8 cellular contexts compared by ENCODE assay signal in genomic region chr17:82065193-82065637, GRCh38. TPM values are rescaled to one million over a fixed set of nuclear protein-coding genes. Genes with fewer than 3 reads are reported as not detected.
DNase-seq lines count a peak whose midpoint lies in the region; ATAC-seq, FAIRE-seq and TF ChIP-seq lines count a peak whose summit lies in the region.

No MANE protein-coding gene starts in this region.

- intact Hi-C loops in K562 (cut with micrococcal nuclease) (no loop called here), left lung (cut with DNase I) (no loop called here)

- no peaks in the 10 kb centered on the region for H3K9me1 ChIP-seq in K562 (ENCODE audit: control insufficient read depth, insufficient read depth, low read length)

- BruUV-seq in K562 (replicated peaks; lab: Mats Ljungman, UMichigan) = no TSS peak

- in situ Hi-C loops in K562 (cut with MboI) = no loop called here

- H3K36me3 ChIP-seq in Loucy (ENCODE audit: insufficient read depth, low read length) (no peaks in the 10 kb centered on the region; the same call in 1 of the 2 replicates), K562 (ENCODE audit: control insufficient read depth, insufficient read depth, low read length) (peaks cover 42% of the 10 kb centered on the region; the same call in 2 of the 3 replicates), left lung (peaks cover 0 to 34% of the 10 kb centered on the region in 2 donors), suprapubic skin (peaks cover 37% of the 10 kb centered on the region)

- H3K4me3 ChIP-seq in Loucy (ENCODE audit: low read length, poor library complexity, severe bottlenecking) = peak overlapping the region; percentile 98
- H3K4me3 ChIP-seq in K562 = peak overlapping the region; percentile 99
- peak overlapping the region; percentile 76 to 91 for H3K4me3 ChIP-seq in left lung
- H3K4me3 ChIP-seq in suprapubic skin = peak overlapping the region; percentile 96

- peaks cover 4% of the 10 kb centered on the region for H4K20me1 ChIP-seq in Loucy (ENCODE audit: insufficient read depth, low read length, poor library complexity, severe bottlenecking)
- no peaks in the 10 kb centered on the region for H4K20me1 ChIP-seq in K562 (replicated peaks; ENCODE audit: control insufficient read depth, insufficient read depth, low read length)

- H3K9me2 ChIP-seq in Loucy (replicated peaks; ENCODE audit: low read depth, low read length) = no peaks in the 10 kb centered on the region

- H2AFZ ChIP-seq in Loucy (ENCODE audit: low read length) (no peak overlapping the region), K562 (ENCODE audit: low read depth, low read length) (peak overlapping the region; percentile 31; the same call in 1 of the 2 replicates)

- TF ChIP-seq RAD21 in K562 (CRISPR knock-in tag; conservative IDR thresholded peaks at IDR 0.05 in 1 of 2, IDR thresholded peaks at IDR 0.05 in 1 of 2) = no peak

- DNase-seq in K562 (ENCODE audit: extremely low read depth in 1 of 4, low spot score in 3 of 4) = no peak
- peak in 1 of 2 donors; percentile 86 for DNase-seq in left lung
- DNase-seq in suprapubic skin (ENCODE audit: low spot score in 2 of 2) = no peak
- no peak for DNase-seq in NCI-H2196 (lab: John Stamatoyannopoulos, UW; ENCODE audit: unreplicated experiment)
- no peak for DNase-seq in NCI-H128 (lab: John Stamatoyannopoulos, UW; ENCODE audit: unreplicated experiment)

- no peaks in the 10 kb centered on the region for H3K9me3 ChIP-seq in Loucy (ENCODE audit: insufficient read depth, low read depth, low read length)
- H3K9me3 ChIP-seq in K562 (replicated peaks; ENCODE audit: control insufficient read depth, insufficient read depth, low read depth, low read length) = no peaks in the 10 kb centered on the region
- H3K9me3 ChIP-seq in left lung = no peaks in the 10 kb centered on the region
- H3K9me3 ChIP-seq in suprapubic skin = no peaks in the 10 kb centered on the region

- H3K79me2 ChIP-seq in Loucy (ENCODE audit: insufficient read depth, low read length) = peaks cover 21% of the 10 kb centered on the region
- H3K79me2 ChIP-seq in K562 (ENCODE audit: control insufficient read depth, insufficient read depth, low read length) = peaks cover 28% of the 10 kb centered on the region

- TF ChIP-seq CTCF in 22Rv1 (IDR thresholded peaks at IDR 0.05) (no peak), Loucy (conservative IDR thresholded peaks at IDR 0.05; ENCODE audit: low read length) (no peak), K562 (IDR thresholded peaks at IDR 0.05 in 2 of 3, conservative IDR thresholded peaks at IDR 0.05 in 1 of 3; ENCODE audit: insufficient read depth in 2 of 3, low read depth in 1 of 3, low read length in 3 of 3) (no peak), left lung (IDR thresholded peaks at IDR 0.05) (no peak), suprapubic skin (IDR thresholded peaks at IDR 0.05) (no peak)

- no peaks in the 10 kb centered on the region for H3K27me3 ChIP-seq in Loucy (ENCODE audit: insufficient read depth, low read length, poor library complexity, severe bottlenecking)
- H3K27me3 ChIP-seq in K562 (ENCODE audit: control insufficient read depth in 2 of 2, insufficient read depth in 2 of 2, low read length in 2 of 2) = no peaks in the 10 kb centered on the region
- H3K27me3 ChIP-seq in left lung = no peaks in the 10 kb centered on the region
- H3K27me3 ChIP-seq in suprapubic skin = no peaks in the 10 kb centered on the region

- peak overlapping the region; percentile 87 for H3K27ac ChIP-seq in 22Rv1
- peak overlapping the region; percentile 79 for H3K27ac ChIP-seq in K562 (ENCODE audit: extremely low read depth, low read depth, low read length)
- peak overlapping the region; percentile 54 to 76 for H3K27ac ChIP-seq in left lung
- peak overlapping the region; percentile 85 for H3K27ac ChIP-seq in suprapubic skin

- TF ChIP-seq EP300 in K562 (IDR thresholded peaks at IDR 0.05; ENCODE audit: low read length) (no peak), suprapubic skin (IDR thresholded peaks at IDR 0.05) (no peak)

- H3K4me2 ChIP-seq in Loucy (ENCODE audit: low read depth, low read length, poor library complexity, severe bottlenecking) (peak overlapping the region; percentile 95), K562 (ENCODE audit: insufficient read depth, low read length) (peak overlapping the region; percentile 91)

- WGBS in K562 (ENCODE audit: insufficient coverage, low coverage, missing lambda C conversion rate) = 0% methylated on average over 38 of the region's 47 CpGs
- WGBS in suprapubic skin = 0% methylated on average over 12 of the region's 47 CpGs

- TF ChIP-seq POLR2A in K562 (conservative IDR thresholded peaks at IDR 0.05) = no peak
- no peak for TF ChIP-seq POLR2A in suprapubic skin (IDR thresholded peaks at IDR 0.05)

- no peak for FAIRE-seq in K562 (lab: Jason Lieb, UNC)

- H3K4me1 ChIP-seq in Loucy (ENCODE audit: insufficient read depth, low read length, poor library complexity, severe bottlenecking) = peaks cover 14% of the 10 kb centered on the region
- H3K4me1 ChIP-seq in K562 (replicated peaks in 1 of 2; ENCODE audit: control insufficient read depth in 2 of 2, insufficient read depth in 2 of 2, low read length in 2 of 2) = peaks cover 3 to 58% of the 10 kb centered on the region in 2 experiments; a peak in 3 of 5 replicates
- H3K4me1 ChIP-seq in left lung = peaks cover 18 to 28% of the 10 kb centered on the region in 2 donors
- H3K4me1 ChIP-seq in suprapubic skin = peaks cover 38% of the 10 kb centered on the region

- ATAC-seq in GM19025 (IDR thresholded peaks at IDR 0.05; ENCODE audit: low read depth, unreplicated experiment) (peak; percentile 23), K562 (peak; percentile 48), left lung (peak; percentile 8)

- no peaks in the 10 kb centered on the region for H3F3A ChIP-seq in Loucy (ENCODE audit: low read depth)

- POLR2A ChIA-PET in K562 (lab: Yijun Ruan, JAX) = interaction anchor here (0.6 to 3.9 kb wide), 5 partner anchors 12 to 232 kb away, joined by 3 to 24 read pairs (median 4); partner anchors contain the start of gene FASN

- CTCF ChIA-PET in K562 (lab: Yijun Ruan, JAX; ENCODE audit: low intra/inter-chr PET ratio) = no interaction called here

- H3K9ac ChIP-seq in Loucy (ENCODE audit: low read depth, low read length, poor library complexity, severe bottlenecking) (peak overlapping the region; percentile 93), K562 (ENCODE audit: insufficient read depth in 1 of 2, low read depth in 2 of 2, low read length in 2 of 2) (peak overlapping the region; percentile 98 to 100)

RNA-seq across cellular contexts. Expression of gene DUS1L, which starts 0.4 kb away (rescaled TPM):
- 125 and 499 TPM in 2 replicates for total RNA-seq in K562 (2011; cell fraction: chromatin; rRNA removed; ENCODE audit: low replicate concordance)
- total RNA-seq in K562 (2011; cell fraction: nucleolus; rRNA removed) = 452 and 491 TPM in 2 replicates
- 177 and 203 TPM in 2 replicates for total RNA-seq in K562 (2011; cell fraction: nucleoplasm; rRNA removed)
- total RNA-seq in K562 (2014; rRNA removed) (203 and 249 TPM in 2 replicates), K562 (2014; rRNA removed; fragmentation: Illumina TruSeq; extraction: Trizol) (45.0 and 57.5 TPM in 2 replicates), K562 (2015; rRNA removed; fragmentation: Illumina TruSeq; extraction: Trizol) (83.1 and 83.9 TPM in 2 replicates), K562 (2021) (193 and 209 TPM in 2 replicates), left lung (100 to 1,000 TPM; 102 to 103 TPM), suprapubic skin (100 to 1,000 TPM in 3 of 4 donors, 10 to 100 TPM in 1; 79.3 to 176 (median 108) TPM)
- polyA plus RNA-seq in K562 (2011; rRNA removed) (60.1 and 77.0 TPM in 2 replicates), K562 (2014; fragmentation: Illumina TruSeq; extraction: Trizol) (97.2 and 99.8 TPM in 2 replicates), K562 (2014; fragmentation: Nextera tagmentation; extraction: Ambion mirVana) (10 to 100 TPM in 1 of 2 experiments, 1 to 10 TPM in 1; 7.8 to 11.3 TPM), K562 (2014; rRNA removed) (201 and 210 TPM in 2 replicates)
- polyA plus RNA-seq in K562 (2011; cell fraction: cytosol; rRNA removed) = 62.4 and 118 TPM in 2 replicates
- polyA plus RNA-seq in K562 (2011; cell fraction: nucleus; rRNA removed) = 712 and 945 TPM in 2 replicates
- 123 and 178 TPM in 2 replicates for polyA plus RNA-seq in K562 (2012)
- 17.2 and 22.2 TPM in 2 replicates for polyA minus RNA-seq in K562 (2011; rRNA and poly(A)+ RNA removed)
- 54.0 and 54.3 TPM in 2 replicates for polyA minus RNA-seq in K562 (2011; cell fraction: cytosol; rRNA and poly(A)+ RNA removed)
- 179 and 184 TPM in 2 replicates for polyA minus RNA-seq in K562 (2011; cell fraction: nucleus; rRNA and poly(A)+ RNA removed)

RNA-seq across cellular contexts. Expression of gene GPS1, which starts 13.5 kb away (rescaled TPM):
- total RNA-seq in K562 (2011; cell fraction: chromatin; rRNA removed; ENCODE audit: low replicate concordance) = 57.5 and 207 TPM in 2 replicates
- total RNA-seq in K562 (2011; cell fraction: nucleolus; rRNA removed) = 178 and 205 TPM in 2 replicates
- 87.8 and 88.8 TPM in 2 replicates for total RNA-seq in K562 (2011; cell fraction: nucleoplasm; rRNA removed)
- 137 and 183 TPM in 2 replicates for total RNA-seq in K562 (2014; rRNA removed)
- total RNA-seq in K562 (2014; rRNA removed; fragmentation: Illumina TruSeq; extraction: Trizol) = 17.5 and 26.3 TPM in 2 replicates
- 69.9 and 72.5 TPM in 2 replicates for total RNA-seq in K562 (2015; rRNA removed; fragmentation: Illumina TruSeq; extraction: Trizol)
- 162 and 167 TPM in 2 replicates for total RNA-seq in K562 (2021)
- polyA plus RNA-seq in K562 (2011; rRNA removed) = 57.0 and 88.5 TPM in 2 replicates
- polyA plus RNA-seq in K562 (2011; cell fraction: cytosol; rRNA removed) = 94.2 and 226 TPM in 2 replicates
- 212 and 255 TPM in 2 replicates for polyA plus RNA-seq in K562 (2011; cell fraction: nucleus; rRNA removed)
- polyA plus RNA-seq in K562 (2012) = 103 and 115 TPM in 2 replicates
- polyA plus RNA-seq in K562 (2014; fragmentation: Illumina TruSeq; extraction: Trizol) = 74.5 and 111 TPM in 2 replicates
- polyA plus RNA-seq in K562 (2014; fragmentation: Nextera tagmentation; extraction: Ambion mirVana) = 10 to 100 TPM in 1 of 2 experiments, 1 to 10 TPM in 1; 3.1 to 13.4 TPM
- polyA plus RNA-seq in K562 (2014; rRNA removed) = 112 and 123 TPM in 2 replicates
- 31.9 and 46.4 TPM in 2 replicates for polyA minus RNA-seq in K562 (2011; rRNA and poly(A)+ RNA removed)
- polyA minus RNA-seq in K562 (2011; cell fraction: cytosol; rRNA and poly(A)+ RNA removed) = 71.4 and 74.6 TPM in 2 replicates
- 72.3 and 75.2 TPM in 2 replicates for polyA minus RNA-seq in K562 (2011; cell fraction: nucleus; rRNA and poly(A)+ RNA removed)
- 100 to 1,000 TPM in 1 of 2 donors, 10 to 100 TPM in 1; 75.3 to 101 TPM for total RNA-seq in left lung
- total RNA-seq in suprapubic skin = 100 to 1,000 TPM in 2 of 4 donors, 10 to 100 TPM in 2; 72.4 to 113 (median 100) TPM

RNA-seq across cellular contexts. Expression of gene RFNG, which starts 13.6 kb away (rescaled TPM):
- 23.1 and 61.7 TPM in 2 replicates for total RNA-seq in K562 (2011; cell fraction: chromatin; rRNA removed; ENCODE audit: low replicate concordance)
- total RNA-seq in K562 (2011; cell fraction: nucleolus; rRNA removed) = 74.4 and 74.9 TPM in 2 replicates
- total RNA-seq in K562 (2011; cell fraction: nucleoplasm; rRNA removed) = 36.5 and 40.5 TPM in 2 replicates
- total RNA-seq in K562 (2014; rRNA removed) (23.6 and 28.4 TPM in 2 replicates), K562 (2014; rRNA removed; fragmentation: Illumina TruSeq; extraction: Trizol) (6.5 and 9.5 TPM in 2 replicates), K562 (2015; rRNA removed; fragmentation: Illumina TruSeq; extraction: Trizol) (11.1 and 14.3 TPM in 2 replicates), K562 (2021) (26.9 and 30.2 TPM in 2 replicates), left lung (10 to 100 TPM; 29.3 to 44.9 TPM), suprapubic skin (10 to 100 TPM; 46.0 to 61.0 (median 50.8) TPM)
- polyA plus RNA-seq in K562 (2011; rRNA removed) (9.2 and 17.2 TPM in 2 replicates), K562 (2014; fragmentation: Illumina TruSeq; extraction: Trizol) (9.0 and 18.5 TPM in 2 replicates), K562 (2014; fragmentation: Nextera tagmentation; extraction: Ambion mirVana) (under 1 TPM; 0.32 to 0.66 TPM), K562 (2014; rRNA removed) (32.6 and 32.8 TPM in 2 replicates)
- 12.2 and 23.8 TPM in 2 replicates for polyA plus RNA-seq in K562 (2011; cell fraction: cytosol; rRNA removed)
- polyA plus RNA-seq in K562 (2011; cell fraction: nucleus; rRNA removed) = 144 and 164 TPM in 2 replicates
- 16.9 and 35.2 TPM in 2 replicates for polyA plus RNA-seq in K562 (2012)
- polyA minus RNA-seq in K562 (2011; rRNA and poly(A)+ RNA removed) = 2.0 TPM in 2 replicates
- polyA minus RNA-seq in K562 (2011; cell fraction: cytosol; rRNA and poly(A)+ RNA removed) = 11.7 and 13.1 TPM in 2 replicates
- 11.4 and 14.3 TPM in 2 replicates for polyA minus RNA-seq in K562 (2011; cell fraction: nucleus; rRNA and poly(A)+ RNA removed)

RNA-seq across cellular contexts. Expression of gene DCXR, which starts 27.7 kb away (rescaled TPM):
- 78.8 and 254 TPM in 2 replicates for total RNA-seq in K562 (2011; cell fraction: chromatin; rRNA removed; ENCODE audit: low replicate concordance)
- total RNA-seq in K562 (2011; cell fraction: nucleolus; rRNA removed) = 329 and 354 TPM in 2 replicates
- 133 and 150 TPM in 2 replicates for total RNA-seq in K562 (2011; cell fraction: nucleoplasm; rRNA removed)
- total RNA-seq in K562 (2014; rRNA removed) (165 and 194 TPM in 2 replicates), K562 (2014; rRNA removed; fragmentation: Illumina TruSeq; extraction: Trizol) (41.1 and 66.0 TPM in 2 replicates), K562 (2015; rRNA removed; fragmentation: Illumina TruSeq; extraction: Trizol) (76.0 and 90.0 TPM in 2 replicates), K562 (2021) (235 and 256 TPM in 2 replicates), left lung (100 to 1,000 TPM; 113 to 152 TPM), suprapubic skin (100 to 1,000 TPM; 160 to 267 (median 222) TPM)
- polyA plus RNA-seq in K562 (2011; rRNA removed) (156 and 201 TPM in 2 replicates), K562 (2014; fragmentation: Illumina TruSeq; extraction: Trizol) (243 and 274 TPM in 2 replicates), K562 (2014; fragmentation: Nextera tagmentation; extraction: Ambion mirVana) (10 to 100 TPM; 21.3 to 50.3 TPM), K562 (2014; rRNA removed) (229 and 261 TPM in 2 replicates)
- polyA plus RNA-seq in K562 (2011; cell fraction: cytosol; rRNA removed) = 404 and 845 TPM in 2 replicates
- polyA plus RNA-seq in K562 (2011; cell fraction: nucleus; rRNA removed) = 611 and 714 TPM in 2 replicates
- polyA plus RNA-seq in K562 (2012) = 229 and 244 TPM in 2 replicates
- polyA minus RNA-seq in K562 (2011; rRNA and poly(A)+ RNA removed) = 34.8 and 73.6 TPM in 2 replicates
- polyA minus RNA-seq in K562 (2011; cell fraction: cytosol; rRNA and poly(A)+ RNA removed) = 67.3 and 81.5 TPM in 2 replicates
- 104 and 111 TPM in 2 replicates for polyA minus RNA-seq in K562 (2011; cell fraction: nucleus; rRNA and poly(A)+ RNA removed)

RNA-seq across cellular contexts. Expression of gene FASN, which starts 32.8 kb away (rescaled TPM):
- total RNA-seq in K562 (2011; cell fraction: chromatin; rRNA removed; ENCODE audit: low replicate concordance) = 343 and 1,124 TPM in 2 replicates
- 877 TPM in 2 replicates for total RNA-seq in K562 (2011; cell fraction: nucleolus; rRNA removed)
- 433 and 475 TPM in 2 replicates for total RNA-seq in K562 (2011; cell fraction: nucleoplasm; rRNA removed)
- total RNA-seq in K562 (2014; rRNA removed) (214 and 239 TPM in 2 replicates), K562 (2014; rRNA removed; fragmentation: Illumina TruSeq; extraction: Trizol) (11.2 and 13.9 TPM in 2 replicates), K562 (2015; rRNA removed; fragmentation: Illumina TruSeq; extraction: Trizol) (50.9 and 61.1 TPM in 2 replicates), K562 (2021) (605 and 663 TPM in 2 replicates), left lung (100 to 1,000 TPM; 288 to 550 TPM), suprapubic skin (100 to 1,000 TPM; 278 to 464 (median 359) TPM)
- polyA plus RNA-seq in K562 (2011; rRNA removed) (49.8 and 133 TPM in 2 replicates), K562 (2014; fragmentation: Illumina TruSeq; extraction: Trizol) (49.9 and 181 TPM in 2 replicates), K562 (2014; fragmentation: Nextera tagmentation; extraction: Ambion mirVana) (under 1 TPM; 0.15 to 0.20 TPM), K562 (2014; rRNA removed) (157 and 181 TPM in 2 replicates)
- polyA plus RNA-seq in K562 (2011; cell fraction: cytosol; rRNA removed) = 159 and 260 TPM in 2 replicates
- polyA plus RNA-seq in K562 (2011; cell fraction: nucleus; rRNA removed) = 627 and 766 TPM in 2 replicates
- polyA plus RNA-seq in K562 (2012) = 153 and 283 TPM in 2 replicates
- polyA minus RNA-seq in K562 (2011; rRNA and poly(A)+ RNA removed) = 59.1 and 70.2 TPM in 2 replicates
- polyA minus RNA-seq in K562 (2011; cell fraction: cytosol; rRNA and poly(A)+ RNA removed) = 455 and 1,011 TPM in 2 replicates
- 200 and 251 TPM in 2 replicates for polyA minus RNA-seq in K562 (2011; cell fraction: nucleus; rRNA and poly(A)+ RNA removed)
